In the genomic region with DNA sequence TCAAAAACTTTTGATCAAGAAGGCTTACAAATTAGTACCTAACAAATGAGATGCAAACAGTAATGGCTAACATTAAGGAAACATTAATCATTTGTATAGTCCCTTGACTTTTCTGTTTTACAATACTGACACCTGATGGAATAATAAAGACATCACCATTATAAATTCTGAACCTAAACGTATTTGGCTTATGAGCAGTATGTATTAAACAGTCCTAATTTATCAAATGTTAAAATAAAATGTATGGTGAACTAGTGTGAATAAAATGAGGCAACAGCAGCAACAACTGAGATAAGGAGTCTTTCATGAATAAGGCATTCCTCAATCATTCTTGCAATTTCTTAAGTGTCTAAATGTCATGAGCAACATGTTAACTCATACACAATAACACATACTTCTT, we compare ENCODE assay signal across 9 cellular contexts. TPM values are rescaled to one million over a fixed set of nuclear protein-coding genes. Genes with fewer than 3 reads are reported as not detected.
A peak's percentile ranks its signal among the peaks of the same experiment; 100 is the strongest.
DNase-seq lines count a peak whose midpoint lies in the region; ATAC-seq and TF ChIP-seq lines count a peak whose summit lies in the region.
"Had no signal": no experiment of that assay in that cellular context is flagged by ENCODE, and none has a peak within 500 bp of the region (broad histone marks: within the 10 kb centered on the region; RNA-seq: fewer than 3 reads in every experiment).

No MANE protein-coding gene starts in this region.

- intact Hi-C loops in adrenal gland (cut with DNase I): no loop called here
- intact Hi-C loops in right cardiac atrium (cut with DNase I): loop anchor here in 3 of 4 donors (10.0 kb wide), 2 partner anchors 703 to 723 kb away; no protein-coding TSS in a partner anchor
- intact Hi-C loops in tibial artery (cut with DNase I; ENCODE audit: low total_unique reads): no loop called here

- H3K27ac ChIP-seq in adrenal gland: peak overlapping the region in 3 of 5 donors; percentile 7 to 75 (median 54)
- no peak overlapping the region for H3K27ac ChIP-seq in right cardiac atrium (ENCODE audit: low read length)
- H3K27ac ChIP-seq in tibial artery: peak overlapping the region; percentile 40 to 52

- peaks cover 36% of the 10 kb centered on the region for H3K36me3 Mint-ChIP-seq in activated CD8-positive, alpha-beta memory T cell treated with anti-CD3 and anti-CD28 coated beads, Interleukin-2, amount 10 ng/mL, durations not matched to agents 7 days and 5 days

- WGBS in adrenal gland, 4 donors: 1 to 12% (median 9%) methylated on average over 1 of the region's 1 CpG
- 2% methylated on average over 1 of the region's 1 CpG for WGBS in right cardiac atrium

- TF ChIP-seq CTCF in adrenal gland (IDR thresholded peaks at IDR 0.05) (peak in 5 of 6 experiments; percentile 23 to 61 (median 35)), tibial artery (IDR thresholded peaks at IDR 0.05) (peak; percentile 33 to 42)

- no peaks in the 10 kb centered on the region for H3K27me3 Mint-ChIP-seq in activated CD8-positive, alpha-beta memory T cell treated with anti-CD3 and anti-CD28 coated beads, Interleukin-2, amount 10 ng/mL, durations not matched to agents 7 days and 5 days

- H3K4me1 Mint-ChIP-seq in activated CD8-positive, alpha-beta memory T cell treated with anti-CD3 and anti-CD28 coated beads, Interleukin-2, amount 10 ng/mL, durations not matched to agents 7 days and 5 days: peaks cover 21% of the 10 kb centered on the region

- H3K36me3 ChIP-seq in adrenal gland (replicated peaks in 1 of 2): peaks cover 0 to 26% of the 10 kb centered on the region in 2 donors
- peaks cover 24 to 34% (median 30%) of the 10 kb centered on the region in 3 donors for H3K36me3 ChIP-seq in tibial artery

- H3K27ac Mint-ChIP-seq in activated CD8-positive, alpha-beta memory T cell treated with anti-CD3 and anti-CD28 coated beads, Interleukin-2, amount 10 ng/mL, durations not matched to agents 7 days and 5 days: peak overlapping the region; percentile 65

- H3K4me1 ChIP-seq in adrenal gland (replicated peaks in 1 of 2): peaks cover 18 to 40% of the 10 kb centered on the region in 2 donors
- H3K4me1 ChIP-seq in right cardiac atrium (ENCODE audit: control insufficient read depth, insufficient read depth, low read length): peaks cover 2% of the 10 kb centered on the region
- H3K4me1 ChIP-seq in tibial artery: peaks cover 0 to 51% (median 21%) of the 10 kb centered on the region in 4 donors

- no peaks in the 10 kb centered on the region for H3K9me3 ChIP-seq in adrenal gland (replicated peaks in 1 of 3)
- H3K9me3 ChIP-seq in right cardiac atrium (ENCODE audit: control insufficient read depth, low read length): no peaks in the 10 kb centered on the region
- H3K9me3 ChIP-seq in tibial artery: no peaks in the 10 kb centered on the region

- no peak overlapping the region for H3K4me3 Mint-ChIP-seq in activated CD8-positive, alpha-beta memory T cell treated with anti-CD3 and anti-CD28 coated beads, Interleukin-2, amount 10 ng/mL, durations not matched to agents 7 days and 5 days

- no peak for TF ChIP-seq POLR2A in adrenal gland (IDR thresholded peaks at IDR 0.05)

- no peak for ATAC-seq in activated CD8-positive, alpha-beta memory T cell treated with anti-CD3 and anti-CD28 coated beads, Interleukin-2, amount 10 ng/mL, durations not matched to agents 7 days and 5 days
- ATAC-seq in right cardiac atrium (peak in 1 of 2 donors; percentile 70), GM21528 (IDR thresholded peaks at IDR 0.05; ENCODE audit: low FRiP score, unreplicated experiment) (no peak), GM18873 (IDR thresholded peaks at IDR 0.05; ENCODE audit: low FRiP score, unreplicated experiment) (no peak), GM18519 (IDR thresholded peaks at IDR 0.05; ENCODE audit: low FRiP score, unreplicated experiment) (no peak)

- DNase-seq in activated CD8-positive, alpha-beta memory T cell treated with anti-CD3 and anti-CD28 coated beads, Interleukin-2, amount 10 ng/mL, durations not matched to agents 7 days and 5 days: no peak
- DNase-seq in activated CD8-positive, alpha-beta memory T cell treated with anti-CD3 and anti-CD28 coated beads, Interleukin-2, amount 50 U/mL, for 4 hours: no peak
- DNase-seq in adrenal gland (no peak), right cardiac atrium (no peak), tibial artery (no peak)
- DNase-seq: mesendoderm had no signal

- H3K27me3 ChIP-seq in adrenal gland (no peaks in the 10 kb centered on the region), right cardiac atrium (ENCODE audit: control insufficient read depth, insufficient read depth) (no peaks in the 10 kb centered on the region), tibial artery (no peaks in the 10 kb centered on the region)

- CTCF ChIA-PET in activated CD8-positive, alpha-beta memory T cell treated with anti-CD3 and anti-CD28 coated beads, Interleukin-2, amount 10 ng/mL, durations not matched to agents 7 days and 5 days (lab: Charles Lee): no interaction called here

- no peaks in the 10 kb centered on the region for H3K9me3 Mint-ChIP-seq in activated CD8-positive, alpha-beta memory T cell treated with anti-CD3 and anti-CD28 coated beads, Interleukin-2, amount 10 ng/mL, durations not matched to agents 7 days and 5 days (ENCODE audit: low read depth)

- H3K4me3 ChIP-seq in adrenal gland (peak overlapping the region in 1 of 4 donors; percentile 12), right cardiac atrium (ENCODE audit: low read length) (peak overlapping the region; percentile 44), tibial artery (peak overlapping the region; percentile 12 to 18)

RNA-seq across cellular contexts. Expression of gene PUM3, which starts 6.0 kb away (rescaled TPM):
- total RNA-seq in activated CD8-positive, alpha-beta memory T cell treated with anti-CD3 and anti-CD28 coated beads, Interleukin-2, amount 10 ng/mL, durations not matched to agents 7 days and 5 days: 10 to 100 TPM; 63.5 to 82.6 TPM
- total RNA-seq in adrenal gland (10 to 100 TPM; 14.6 to 38.9 (median 24.7) TPM), right cardiac atrium (10 to 100 TPM; 15.2 to 29.2 (median 16.7) TPM)
- polyA plus RNA-seq in adrenal gland (10 to 100 TPM; 33.1 to 53.6 (median 42.9) TPM), right cardiac atrium (11.3 TPM)

Comparison
In these comparisons a context has a peak if more than half of its experiments do, and no peak if none do; other contexts are left out.
1. intact Hi-C loops: an anchor here in right cardiac atrium (10.0 kb wide); none called in adrenal gland and tibial artery.